19 cellular contexts compared by ENCODE assay signal in the genomic region with DNA sequence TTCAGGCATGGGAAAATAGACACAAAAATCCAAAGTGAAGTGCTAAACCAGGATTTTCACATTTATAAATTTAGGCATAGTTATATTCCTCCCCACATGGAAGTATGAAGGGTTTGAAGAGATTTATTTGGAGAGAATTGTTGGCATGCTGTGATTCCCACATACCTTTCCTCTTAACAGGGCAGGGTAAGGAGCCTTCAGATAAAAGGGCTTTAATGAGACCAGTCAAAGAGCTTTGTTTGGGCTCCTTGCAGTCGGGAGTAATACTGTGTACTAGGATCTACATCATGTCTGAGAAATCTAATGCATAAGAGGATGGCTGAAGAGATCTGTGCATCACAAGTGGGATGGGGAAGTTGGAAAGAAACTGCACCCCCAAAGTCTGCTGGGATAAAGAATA.
DNase-seq lines count a peak whose midpoint lies in the region; ATAC-seq and TF ChIP-seq lines count a peak whose summit lies in the region.
"Had no signal": no experiment of that assay in that cellular context is flagged by ENCODE, and none has a peak within 500 bp of the region (broad histone marks: within the 10 kb centered on the region; RNA-seq: fewer than 3 reads in every experiment).

No MANE protein-coding gene starts in this region.

- H2AK5ac ChIP-seq in IMR-90 (ENCODE audit: low read depth, low read length) (no peak overlapping the region), neuronal stem cell (ENCODE audit: low read depth, low read length) (no peak overlapping the region)

- H3K23ac ChIP-seq in IMR-90 (ENCODE audit: low read depth, low read length) (no peak overlapping the region), neuronal stem cell (ENCODE audit: low read depth, low read length, poor library complexity) (no peak overlapping the region)

- no peaks in the 10 kb centered on the region for H3K27me3 ChIP-seq in IMR-90 (ENCODE audit: control insufficient read depth, insufficient read depth, low read length)
- H3K27me3 ChIP-seq in neuronal stem cell (ENCODE audit: control insufficient read depth in 3 of 3, insufficient read depth in 3 of 3, low read depth in 1 of 3, low read length in 3 of 3), result no peaks in the 10 kb centered on the region
- H3K27me3 ChIP-seq in smooth muscle cell (ENCODE audit: low read depth), result no peaks in the 10 kb centered on the region
- H3K27me3 ChIP-seq: BLaER1 had no signal

- H3K4me2 ChIP-seq in IMR-90 (ENCODE audit: low read depth, low read length), result no peak overlapping the region
- H3K4me2 ChIP-seq in neuronal stem cell (ENCODE audit: insufficient read depth, low read length, poor library complexity, severe bottlenecking), result no peak overlapping the region
- H3K4me2 ChIP-seq in smooth muscle cell, result no peak overlapping the region
- H3K4me2 ChIP-seq: BLaER1 had no signal

- H2BK20ac ChIP-seq in IMR-90 (ENCODE audit: low read depth, low read length), result no peak overlapping the region

- intact Hi-C loops in IMR-90 (cut with micrococcal nuclease), result no loop called here

- H3K4me3 ChIP-seq in IMR-90 (ENCODE audit: insufficient read depth, low read depth, low read length) (no peak overlapping the region), neuronal stem cell (ENCODE audit: low read length in 2 of 2) (no peak overlapping the region), smooth muscle cell (no peak overlapping the region)
- H3K4me3 ChIP-seq: BLaER1, GM12878, GM23248 had no signal

- no peaks in the 10 kb centered on the region for H3F3A ChIP-seq in smooth muscle cell (ENCODE audit: low read depth)

- H2BK15ac ChIP-seq in IMR-90 (ENCODE audit: low read depth, low read length) (no peak overlapping the region), neuronal stem cell (ENCODE audit: low read length) (no peak overlapping the region)

- POLR2A ChIA-PET in IMR-90 (lab: Charles Lee; ENCODE audit: unreplicated experiment), result no interaction called here

- no peak for ATAC-seq in IMR-90 (ENCODE audit: low read depth)
- ATAC-seq: CD8-positive, alpha-beta T cell; GM12878 had no signal

- no peaks in the 10 kb centered on the region for H3K4me1 ChIP-seq in IMR-90 (ENCODE audit: control insufficient read depth, insufficient read depth, low read length)
- H3K4me1 ChIP-seq in neuronal stem cell (ENCODE audit: control insufficient read depth in 2 of 2, insufficient read depth in 1 of 2, low read depth in 1 of 2, low read length in 2 of 2), result peaks cover 0 to 8% of the 10 kb centered on the region in 2 donors
- H3K4me1 ChIP-seq in smooth muscle cell (ENCODE audit: low read depth), result peaks cover 23% of the 10 kb centered on the region
- H3K4me1 ChIP-seq: BLaER1, Caco-2 had no signal

- H2BK12ac ChIP-seq in neuronal stem cell (ENCODE audit: low read length), result no peak overlapping the region

- no peak for TF ChIP-seq RAD21 in IMR-90 (IDR thresholded peaks at IDR 0.05; ENCODE audit: low read length)

- in situ Hi-C loops in IMR-90 (cut with MboI; ENCODE audit: low sequenced_read_pairs), result no loop called here

- CTCF ChIA-PET in IMR-90 (lab: Yijun Ruan, JAX), result no interaction called here

- no peaks in the 10 kb centered on the region for H3K36me3 ChIP-seq in IMR-90 (ENCODE audit: control insufficient read depth, insufficient read depth, low read length)
- H3K36me3 ChIP-seq in neuronal stem cell (replicated peaks in 1 of 2; ENCODE audit: control insufficient read depth in 2 of 2, insufficient read depth in 2 of 2, low read length in 2 of 2), result no peaks in the 10 kb centered on the region
- H3K36me3 ChIP-seq in smooth muscle cell (ENCODE audit: low read depth), result no peaks in the 10 kb centered on the region
- H3K36me3 ChIP-seq: BLaER1 had no signal

- H4K20me1 ChIP-seq in IMR-90 (ENCODE audit: insufficient read depth, low read length), result no peaks in the 10 kb centered on the region
- no peaks in the 10 kb centered on the region for H4K20me1 ChIP-seq in smooth muscle cell (ENCODE audit: low read depth)
- H4K20me1 ChIP-seq: BLaER1 had no signal

- H2AK9ac ChIP-seq in IMR-90 (replicated peaks; ENCODE audit: low read depth, low read length, poor library complexity), result no peak overlapping the region

- H4K91ac ChIP-seq in IMR-90 (ENCODE audit: insufficient read depth, low read depth, low read length) (no peak overlapping the region), neuronal stem cell (ENCODE audit: low read depth, low read length, poor library complexity) (no peak overlapping the region)

- H2AFZ ChIP-seq in IMR-90 (replicated peaks; ENCODE audit: low read length, poor library complexity) (no peak overlapping the region), neuronal stem cell (ENCODE audit: low read length) (no peak overlapping the region), smooth muscle cell (ENCODE audit: low read depth) (no peak overlapping the region)
- H2AFZ ChIP-seq: GM23248 had no signal

- H3K27ac ChIP-seq in IMR-90 (ENCODE audit: insufficient read depth, low read length) (no peak overlapping the region), neuronal stem cell (replicated peaks; ENCODE audit: low read length) (peak overlapping the region; percentile 66), smooth muscle cell (ENCODE audit: low read depth) (no peak overlapping the region)
- H3K27ac ChIP-seq: BLaER1, C4-2B, GM23248 had no signal

- H4K8ac ChIP-seq in IMR-90 (ENCODE audit: low read depth in 2 of 2, low read length in 2 of 2) (no peak overlapping the region), neuronal stem cell (ENCODE audit: low read depth, low read length) (no peak overlapping the region)

- no peaks in the 10 kb centered on the region; a peak in 1 of 4 replicates for H3K79me1 ChIP-seq in IMR-90 (ENCODE audit: low read depth in 1 of 2, low read length in 2 of 2)
- no peaks in the 10 kb centered on the region for H3K79me1 ChIP-seq in neuronal stem cell (ENCODE audit: low read depth, low read length)

- H3K4ac ChIP-seq in IMR-90 (ENCODE audit: low read depth, low read length) (no peak overlapping the region), neuronal stem cell (ENCODE audit: low read length) (no peak overlapping the region)

- no peak for TF ChIP-seq POLR2A in IMR-90 (IDR thresholded peaks at IDR 0.05; ENCODE audit: low read depth, low read length)

- TF ChIP-seq CTCF in IMR-90 (conservative IDR thresholded peaks at IDR 0.05; ENCODE audit: low read depth, low read length), result no peak
- TF ChIP-seq CTCF in smooth muscle cell (IDR thresholded peaks at IDR 0.05; ENCODE audit: borderline replicate concordance, insufficient read depth, poor library complexity, severe bottlenecking), result no peak

- 88% methylated on average over 1 of the region's 1 CpG; no CpG with 5 or more reads in 1 of the 2 experiments for WGBS in IMR-90 (ENCODE audit: extremely low coverage in 2 of 2, insufficient read length in 1 of 2), 2 experiments
- WGBS in neuronal stem cell (ENCODE audit: extremely low coverage in 2 of 2, insufficient read length in 2 of 2, insufficient replicate concordance in 1 of 2), 2 donors, result no CpG with 5 or more reads among the region's 1 CpG
- 70% methylated on average over 1 of the region's 1 CpG for WGBS in smooth muscle cell (ENCODE audit: low lambda C conversion rate)

- dilution Hi-C loops in IMR-90 (cut with HindIII; ENCODE audit: low sequenced_read_pairs, unreplicated experiment), result no loop called here

- H3K56ac ChIP-seq in IMR-90 (ENCODE audit: extremely low read depth, insufficient read depth, low read length), result no peak overlapping the region

- H3K14ac ChIP-seq in IMR-90 (replicated peaks; ENCODE audit: low read depth, low read length), result no peak overlapping the region
- no peak overlapping the region for H3K14ac ChIP-seq in neuronal stem cell (ENCODE audit: low read length)

- peak; percentile 24 for DNase-seq in IMR-90
- DNase-seq in astrocyte of the hippocampus (ENCODE audit: low read depth, low spot score), result peak; percentile 53
- DNase-seq in neuronal stem cell (ENCODE audit: low spot score), result peak; percentile 18
- no peak for DNase-seq in NCI-H2029 (lab: John Stamatoyannopoulos, UW)
- no peak for DNase-seq in NCI-H82 (lab: John Stamatoyannopoulos, UW)
- no peak for DNase-seq in smooth muscle cell (lab: John Stamatoyannopoulos, UW; ENCODE audit: unreplicated experiment)
- DNase-seq: Caco-2; CD4-positive, CD25-positive, alpha-beta regulatory T cell; CD8-positive, alpha-beta T cell; DMS153; DND-41; EL; GDM1; GM23248; H7; HCEC 1CT had no signal

- H3K9me3 ChIP-seq in IMR-90 (ENCODE audit: control insufficient read depth, insufficient read depth, low read length) (no peaks in the 10 kb centered on the region), neuronal stem cell (replicated peaks in 1 of 2; ENCODE audit: control insufficient read depth in 2 of 2, insufficient read depth in 1 of 2, low read depth in 1 of 2, low read length in 2 of 2) (no peaks in the 10 kb centered on the region), smooth muscle cell (replicated peaks; ENCODE audit: low read depth) (no peaks in the 10 kb centered on the region)
- H3K9me3 ChIP-seq: BLaER1, Caco-2 had no signal

- no peak overlapping the region for H4K5ac ChIP-seq in IMR-90 (ENCODE audit: low read depth, low read length)

- H3K18ac ChIP-seq in IMR-90 (ENCODE audit: low read depth, low read length) (no peak overlapping the region), neuronal stem cell (ENCODE audit: low read length) (no peak overlapping the region)

- H3K9ac ChIP-seq in IMR-90 (ENCODE audit: low read depth, low read length) (no peak overlapping the region), neuronal stem cell (ENCODE audit: low read depth, low read length, poor library complexity) (no peak overlapping the region), smooth muscle cell (ENCODE audit: low read depth) (no peak overlapping the region)
- H3K9ac ChIP-seq: BLaER1, GM23248 had no signal

- H2BK5ac ChIP-seq in IMR-90 (ENCODE audit: low read depth, low read length, poor library complexity, severe bottlenecking) (no peak overlapping the region), neuronal stem cell (ENCODE audit: low read length) (no peak overlapping the region)

- no peaks in the 10 kb centered on the region for H3K79me2 ChIP-seq in smooth muscle cell (ENCODE audit: low read depth)

- BruUV-seq in IMR-90 (replicated peaks; lab: Mats Ljungman, UMichigan), result no TSS peak

- no peaks in the 10 kb centered on the region for H3K9me1 ChIP-seq in IMR-90 (ENCODE audit: insufficient read depth, low read length)

- H2BK120ac ChIP-seq in IMR-90 (ENCODE audit: low read depth, low read length) (no peak overlapping the region), neuronal stem cell (ENCODE audit: low read depth, low read length) (no peak overlapping the region)

TF ChIP-seq in IMR-90, 13 proteins besides CTCF, POLR2A, EP300 and RAD21 (continues in another document):
- TF ChIP-seq CEBPB (IDR thresholded peaks at IDR 0.05; ENCODE audit: low read depth, low read length), result no peak
- TF ChIP-seq, protein P1, sequence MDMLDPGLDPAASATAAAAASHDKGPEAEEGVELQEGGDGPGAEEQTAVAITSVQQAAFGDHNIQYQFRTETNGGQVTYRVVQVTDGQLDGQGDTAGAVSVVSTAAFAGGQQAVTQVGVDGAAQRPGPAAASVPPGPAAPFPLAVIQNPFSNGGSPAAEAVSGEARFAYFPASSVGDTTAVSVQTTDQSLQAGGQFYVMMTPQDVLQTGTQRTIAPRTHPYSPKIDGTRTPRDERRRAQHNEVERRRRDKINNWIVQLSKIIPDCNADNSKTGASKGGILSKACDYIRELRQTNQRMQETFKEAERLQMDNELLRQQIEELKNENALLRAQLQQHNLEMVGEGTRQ (IDR thresholded peaks at IDR 0.05; ENCODE audit: low read depth, low read length), result no peak

Comparison
In these comparisons a context has a peak if more than half of its experiments do, and no peak if none do; other contexts are left out.
1. DNase-seq: peak in IMR-90 (single experiment), astrocyte of the hippocampus (single experiment) and neuronal stem cell (single experiment); none in NCI-H2029 (single experiment), NCI-H82 (single experiment) and smooth muscle cell (single experiment).